In genomic region chr2:65565681-65566080, GRCh38 we compare ENCODE assay signal across 13 cellular contexts.
DNase-seq lines count a peak whose midpoint lies in the region; ATAC-seq and TF ChIP-seq lines count a peak whose summit lies in the region.
"Had no signal": no experiment of that assay in that cellular context is flagged by ENCODE, and none has a peak within 500 bp of the region (broad histone marks: within the 10 kb centered on the region; RNA-seq: fewer than 3 reads in every experiment).

No MANE protein-coding gene starts in this region.

- no peak overlapping the region for H4K91ac ChIP-seq in neuronal stem cell (ENCODE audit: low read depth, low read length, poor library complexity)

- intact Hi-C loops in cardiac septum (cut with DNase I) = no loop called here
- intact Hi-C loops in transverse colon (cut with DNase I; ENCODE audit: low total_unique reads) = no loop called here

- peak overlapping the region; percentile 7 for H2BK15ac ChIP-seq in neuronal stem cell (ENCODE audit: low read length)

- H3K23ac ChIP-seq in neuronal stem cell (ENCODE audit: low read depth, low read length, poor library complexity) = no peak overlapping the region

- in situ Hi-C loops in transverse colon (cut with MboI; ENCODE audit: low pct_ligation_motif_present in 1 of 4, low pct_unique_long_range_greater_than_20kb in 1 of 4, low sequenced_read_pairs in 3 of 4) = loop anchor here in 2 of 4 donors (25.0 kb wide), 2 partner anchors 503 to 653 kb away; partner anchors contain the start of gene CEP68 (in 2 of the 2)
- in situ Hi-C loops in GM13976 (cut with MboI; ENCODE audit: low sequenced_read_pairs, unreplicated experiment) = loop anchor here (10.0 kb wide), 1 partner anchor 501 kb away; no protein-coding TSS in a partner anchor
- in situ Hi-C loops in GM13977 (cut with MboI; ENCODE audit: low pct_unique_long_range_greater_than_20kb, low sequenced_read_pairs, unreplicated experiment) = loop anchor here (10.0 kb wide), 1 partner anchor 501 kb away; no protein-coding TSS in a partner anchor

- H3K4ac ChIP-seq in neuronal stem cell (ENCODE audit: low read length) = no peak overlapping the region

- no peak overlapping the region for H4K8ac ChIP-seq in neuronal stem cell (ENCODE audit: low read depth, low read length)

- no peaks in the 10 kb centered on the region for H3K4me1 ChIP-seq in right atrium auricular region
- peaks cover 2 to 9% of the 10 kb centered on the region in 2 donors for H3K4me1 ChIP-seq in neuronal stem cell (ENCODE audit: control insufficient read depth in 2 of 2, insufficient read depth in 1 of 2, low read depth in 1 of 2, low read length in 2 of 2)
- no peaks in the 10 kb centered on the region for H3K4me1 ChIP-seq in transverse colon

- H3K79me1 ChIP-seq in neuronal stem cell (ENCODE audit: low read depth, low read length) = no peaks in the 10 kb centered on the region

- H3K9ac ChIP-seq in neuronal stem cell (ENCODE audit: low read depth, low read length, poor library complexity) = no peak overlapping the region

- H3K9me3 ChIP-seq in right atrium auricular region (no peaks in the 10 kb centered on the region), neuronal stem cell (replicated peaks in 1 of 2; ENCODE audit: control insufficient read depth in 2 of 2, insufficient read depth in 1 of 2, low read depth in 1 of 2, low read length in 2 of 2) (no peaks in the 10 kb centered on the region), transverse colon (no peaks in the 10 kb centered on the region)

- WGBS in neuronal stem cell (ENCODE audit: extremely low coverage in 2 of 2, insufficient read length in 2 of 2, insufficient replicate concordance in 1 of 2), 2 donors = no CpG with 5 or more reads among the region's 8 CpGs
- WGBS in transverse colon (ENCODE audit: low coverage in 1 of 2), 2 donors = 79% methylated on average over 8 of the region's 8 CpGs; no CpG with 5 or more reads in 1 of the 2 donors

- H3K14ac ChIP-seq in neuronal stem cell (ENCODE audit: low read length) = no peak overlapping the region

- H3K4me2 ChIP-seq in neuronal stem cell (ENCODE audit: insufficient read depth, low read length, poor library complexity, severe bottlenecking) = no peak overlapping the region

- no peak for TF ChIP-seq EP300 in transverse colon (IDR thresholded peaks at IDR 0.05; ENCODE audit: low read depth)

- H2BK12ac ChIP-seq in neuronal stem cell (ENCODE audit: low read length) = no peak overlapping the region

- peak overlapping the region; percentile 82 for H3K18ac ChIP-seq in neuronal stem cell (ENCODE audit: low read length)

- H3K36me3 ChIP-seq in right atrium auricular region (no peaks in the 10 kb centered on the region), neuronal stem cell (replicated peaks in 1 of 2; ENCODE audit: control insufficient read depth in 2 of 2, insufficient read depth in 2 of 2, low read length in 2 of 2) (no peaks in the 10 kb centered on the region), transverse colon (no peaks in the 10 kb centered on the region)

- no peak overlapping the region for H3K4me3 ChIP-seq in right atrium auricular region
- H3K4me3 ChIP-seq in neuronal stem cell (ENCODE audit: low read length in 2 of 2) = no peak overlapping the region
- no peak overlapping the region for H3K4me3 ChIP-seq in transverse colon

- peak overlapping the region; percentile 20 for H2AK5ac ChIP-seq in neuronal stem cell (ENCODE audit: low read depth, low read length)

- no peak overlapping the region for H2BK5ac ChIP-seq in neuronal stem cell (ENCODE audit: low read length)

- peak; percentile 21 for ATAC-seq in esophagus mucosa
- ATAC-seq: PC-3 had no signal

- no peak overlapping the region for H2BK120ac ChIP-seq in neuronal stem cell (ENCODE audit: low read depth, low read length)

- TF ChIP-seq POLR2A in transverse colon (IDR thresholded peaks at IDR 0.05) = no peak

- H2AFZ ChIP-seq in neuronal stem cell (ENCODE audit: low read length) = no peak overlapping the region

- TF ChIP-seq CTCF in right atrium auricular region (IDR thresholded peaks at IDR 0.05) (no peak), transverse colon (IDR thresholded peaks at IDR 0.05) (no peak), GM13976 (IDR thresholded peaks at IDR 0.05; ENCODE audit: borderline replicate concordance, control extremely low read depth, extremely low read depth, insufficient read depth, missing control alignments) (no peak), GM13977 (IDR thresholded peaks at IDR 0.05; ENCODE audit: extremely low read depth, insufficient read depth, missing control alignments) (no peak)

- DNase-seq in cardiac septum (ENCODE audit: low spot score) (peak; percentile 71), right atrium auricular region (ENCODE audit: low spot score) (no peak), neuronal stem cell (ENCODE audit: low spot score) (no peak), transverse colon (peak; percentile 24), GM13976 (ENCODE audit: low spot score) (no peak), SIG-M5 treated with dmso at 0.1 percent for 504 hours (lab: John Stamatoyannopoulos, UW; ENCODE audit: unreplicated experiment) (no peak), GM13977 (ENCODE audit: low spot score) (no peak)
- DNase-seq: DMS79 treated with DMSO at 0.1 percent for 48 hours, MM.1S, NCI-H1105, NCI-H1694 treated with DMSO at 0.1 percent for 48 hours, PC-3 had no signal

- H3K27ac ChIP-seq in right atrium auricular region = no peak overlapping the region
- H3K27ac ChIP-seq in neuronal stem cell (replicated peaks; ENCODE audit: low read length) = no peak overlapping the region
- no peak overlapping the region for H3K27ac ChIP-seq in transverse colon

- no peaks in the 10 kb centered on the region for H3K27me3 ChIP-seq in right atrium auricular region
- H3K27me3 ChIP-seq in neuronal stem cell (ENCODE audit: control insufficient read depth in 3 of 3, insufficient read depth in 3 of 3, low read depth in 1 of 3, low read length in 3 of 3) = peaks cover 0 to 27% (median 0%) of the 10 kb centered on the region in 3 experiments
- no peaks in the 10 kb centered on the region for H3K27me3 ChIP-seq in transverse colon

Comparison
In these comparisons a context has a peak if more than half of its experiments do, and no peak if none do; other contexts are left out.
1. DNase-seq: peak in cardiac septum (single experiment) and transverse colon (single experiment); none in right atrium auricular region (single experiment), neuronal stem cell (single experiment), GM13976 (single experiment), SIG-M5 treated with dmso at 0.1 percent for 504 hours (single experiment) and GM13977 (single experiment).